ENCODE assay signal across 1 cellular context in the genomic region with DNA sequence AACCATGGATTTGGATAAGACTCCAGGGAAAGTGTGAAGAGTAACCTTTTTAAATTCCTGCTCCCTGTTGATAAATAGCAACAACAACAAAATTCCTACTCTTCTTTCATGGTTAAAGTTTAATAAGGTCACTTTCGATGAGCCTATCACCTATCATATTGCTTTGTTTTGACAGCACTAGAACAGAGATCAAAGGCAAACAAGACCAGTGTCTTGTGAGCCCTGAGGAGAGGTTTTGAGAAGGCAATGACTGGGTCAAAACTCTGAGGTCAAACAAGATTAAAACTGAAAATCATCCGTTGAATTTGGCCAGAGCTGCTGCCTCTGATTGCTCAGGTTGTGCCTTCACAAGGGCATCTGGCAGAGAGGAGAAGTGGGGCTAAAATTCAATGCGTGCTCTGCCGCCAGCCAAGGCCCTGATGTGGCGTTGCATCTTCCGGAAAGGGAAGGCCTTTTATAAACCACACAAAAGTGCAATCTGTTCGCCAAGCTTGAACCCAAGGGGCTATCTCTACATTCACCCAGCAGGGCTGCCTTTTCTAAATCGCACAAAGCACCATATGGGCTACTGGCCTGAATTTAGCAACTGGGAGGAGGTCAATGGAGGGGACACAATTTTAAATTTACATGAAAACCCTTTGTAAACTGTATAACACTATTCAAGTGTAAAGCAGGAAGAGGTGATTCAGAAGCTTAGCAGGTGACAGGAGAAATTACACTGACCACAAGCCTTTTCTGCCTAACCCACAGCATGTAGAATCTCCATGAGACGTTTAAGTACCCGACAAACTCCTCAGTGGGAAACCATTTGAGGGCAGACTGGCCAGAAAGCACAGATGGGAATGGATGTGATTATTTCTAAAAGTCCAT.
TF ChIP-seq lines count a peak whose summit lies in the region.

No MANE protein-coding gene starts in this region.

TF ChIP-seq in GM23338, 12 proteins besides CTCF, POLR2A, EP300 and RAD21 (continued from another document):
- TF ChIP-seq, protein P1, sequence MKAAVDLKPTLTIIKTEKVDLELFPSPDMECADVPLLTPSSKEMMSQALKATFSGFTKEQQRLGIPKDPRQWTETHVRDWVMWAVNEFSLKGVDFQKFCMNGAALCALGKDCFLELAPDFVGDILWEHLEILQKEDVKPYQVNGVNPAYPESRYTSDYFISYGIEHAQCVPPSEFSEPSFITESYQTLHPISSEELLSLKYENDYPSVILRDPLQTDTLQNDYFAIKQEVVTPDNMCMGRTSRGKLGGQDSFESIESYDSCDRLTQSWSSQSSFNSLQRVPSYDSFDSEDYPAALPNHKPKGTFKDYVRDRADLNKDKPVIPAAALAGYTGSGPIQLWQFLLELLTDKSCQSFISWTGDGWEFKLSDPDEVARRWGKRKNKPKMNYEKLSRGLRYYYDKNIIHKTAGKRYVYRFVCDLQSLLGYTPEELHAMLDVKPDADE (IDR thresholded peaks at IDR 0.05) = no peak
- no peak for TF ChIP-seq JUNB (IDR thresholded peaks at IDR 0.05; ENCODE audit: unreplicated experiment)
- TF ChIP-seq, protein P2, sequence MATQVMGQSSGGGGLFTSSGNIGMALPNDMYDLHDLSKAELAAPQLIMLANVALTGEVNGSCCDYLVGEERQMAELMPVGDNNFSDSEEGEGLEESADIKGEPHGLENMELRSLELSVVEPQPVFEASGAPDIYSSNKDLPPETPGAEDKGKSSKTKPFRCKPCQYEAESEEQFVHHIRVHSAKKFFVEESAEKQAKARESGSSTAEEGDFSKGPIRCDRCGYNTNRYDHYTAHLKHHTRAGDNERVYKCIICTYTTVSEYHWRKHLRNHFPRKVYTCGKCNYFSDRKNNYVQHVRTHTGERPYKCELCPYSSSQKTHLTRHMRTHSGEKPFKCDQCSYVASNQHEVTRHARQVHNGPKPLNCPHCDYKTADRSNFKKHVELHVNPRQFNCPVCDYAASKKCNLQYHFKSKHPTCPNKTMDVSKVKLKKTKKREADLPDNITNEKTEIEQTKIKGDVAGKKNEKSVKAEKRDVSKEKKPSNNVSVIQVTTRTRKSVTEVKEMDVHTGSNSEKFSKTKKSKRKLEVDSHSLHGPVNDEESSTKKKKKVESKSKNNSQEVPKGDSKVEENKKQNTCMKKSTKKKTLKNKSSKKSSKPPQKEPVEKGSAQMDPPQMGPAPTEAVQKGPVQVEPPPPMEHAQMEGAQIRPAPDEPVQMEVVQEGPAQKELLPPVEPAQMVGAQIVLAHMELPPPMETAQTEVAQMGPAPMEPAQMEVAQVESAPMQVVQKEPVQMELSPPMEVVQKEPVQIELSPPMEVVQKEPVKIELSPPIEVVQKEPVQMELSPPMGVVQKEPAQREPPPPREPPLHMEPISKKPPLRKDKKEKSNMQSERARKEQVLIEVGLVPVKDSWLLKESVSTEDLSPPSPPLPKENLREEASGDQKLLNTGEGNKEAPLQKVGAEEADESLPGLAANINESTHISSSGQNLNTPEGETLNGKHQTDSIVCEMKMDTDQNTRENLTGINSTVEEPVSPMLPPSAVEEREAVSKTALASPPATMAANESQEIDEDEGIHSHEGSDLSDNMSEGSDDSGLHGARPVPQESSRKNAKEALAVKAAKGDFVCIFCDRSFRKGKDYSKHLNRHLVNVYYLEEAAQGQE (IDR thresholded peaks at IDR 0.05; ENCODE audit: unreplicated experiment) = no peak
